20 cellular contexts compared by ENCODE assay signal in genomic region chr6:113050979-113051378, GRCh38.
DNase-seq lines count a peak whose midpoint lies in the region; TF ChIP-seq lines count a peak whose summit lies in the region.
"Had no signal": no experiment of that assay in that cellular context is flagged by ENCODE, and none has a peak within 500 bp of the region (broad histone marks: within the 10 kb centered on the region; RNA-seq: fewer than 3 reads in every experiment).

No MANE protein-coding gene starts in this region.

- peak; percentile 60 for DNase-seq in ELF-1 (ENCODE audit: low read depth, low spot score)
- DNase-seq in NCI-H146 treated with DMSO at 0.1 percent for 48 hours (lab: John Stamatoyannopoulos, UW; ENCODE audit: unreplicated experiment): peak; percentile 82
- DNase-seq in mesothelial cell of epicardium (ENCODE audit: low spot score in 2 of 2, unreplicated experiment in 2 of 2): no peak
- DNase-seq in NCI-H82 treated with DMSO at 0.1 percent for 48 hours (lab: John Stamatoyannopoulos, UW; ENCODE audit: unreplicated experiment): no peak
- no peak for DNase-seq in NCI-H2107 (lab: John Stamatoyannopoulos, UW)
- DNase-seq in globus pallidus (ENCODE audit: low spot score): no peak
- DNase-seq in D341Med (ENCODE audit: low spot score): no peak
- DNase-seq: activated B cell treated with CpG ODN at 0.5 μM for 24 hours; activated CD4-positive, alpha-beta memory T cell treated with anti-CD3 and anti-CD28 coated beads, Interleukin-2, amount 10 ng/mL, durations not matched to agents 7 days and 5 days; activated T-cell treated with anti-CD3 and anti-CD28 coated beads, Interleukin-2, amount 50 U/mL, for 4 hours; CD4-positive, CD25-positive, alpha-beta regulatory T cell; KBM-7; MV-4-11; NCI-H1930; substantia nigra had no signal

- H3K4me1 ChIP-seq in ectodermal cell (ENCODE audit: control insufficient read depth, insufficient read depth, low read length): peaks cover 25% of the 10 kb centered on the region
- H3K4me1 ChIP-seq: ascending aorta, vagina had no signal

- no peaks in the 10 kb centered on the region for H3K36me3 ChIP-seq in ectodermal cell (ENCODE audit: control insufficient read depth, insufficient read depth, low read length)
- H3K36me3 ChIP-seq: ascending aorta, vagina had no signal

- no peaks in the 10 kb centered on the region for H3K27me3 ChIP-seq in ectodermal cell (ENCODE audit: control insufficient read depth, insufficient read depth, low read length, poor library complexity, severe bottlenecking)
- H3K27me3 ChIP-seq: ascending aorta, vagina had no signal

- H3K9me3 ChIP-seq in ectodermal cell (ENCODE audit: control insufficient read depth, low read length): no peaks in the 10 kb centered on the region
- H3K9me3 ChIP-seq: ascending aorta, vagina had no signal

- TF ChIP-seq CTCF in mesothelial cell of epicardium (IDR thresholded peaks at IDR 0.05; ENCODE audit: unreplicated experiment): no peak

- H3K9me3 Mint-ChIP-seq in mesothelial cell of epicardium: peaks cover 6% of the 10 kb centered on the region
- H3K9me3 Mint-ChIP-seq: activated B cell treated with CpG ODN at 0.5 μM for 24 hours; activated CD4-positive, alpha-beta memory T cell treated with anti-CD3 and anti-CD28 coated beads, Interleukin-2, amount 10 ng/mL, durations not matched to agents 7 days and 5 days; activated naive CD4-positive, alpha-beta T cell treated with anti-CD3 and anti-CD28 coated beads, Interleukin-2, amount 50 U/mL, for 24 hours; T-helper 1 cell treated with Interleukin-12 subunit alpha and Interleukin-12 subunit beta and Interleukin-4 antibody, amounts not matched to agents 30 μg/mL and 1 μg/mL, for 36 hours had no signal

- H3K27ac ChIP-seq in ectodermal cell (ENCODE audit: insufficient read depth, low read depth, low read length, poor library complexity, severe bottlenecking): peak overlapping the region; percentile 8
- H3K27ac ChIP-seq: ascending aorta, vagina had no signal

- peaks cover 3% of the 10 kb centered on the region for H3K36me3 Mint-ChIP-seq in mesothelial cell of epicardium
- H3K36me3 Mint-ChIP-seq: activated naive CD4-positive, alpha-beta T cell treated with anti-CD3 and anti-CD28 coated beads, Interleukin-2, amount 50 U/mL, for 24 hours; CD4-positive, CD25-positive, alpha-beta regulatory T cell had no signal

- peaks cover 36% of the 10 kb centered on the region for H3K4me1 Mint-ChIP-seq in mesothelial cell of epicardium
- H3K4me1 Mint-ChIP-seq: activated B cell treated with CpG ODN at 0.5 μM for 24 hours; activated CD4-positive, alpha-beta memory T cell treated with anti-CD3 and anti-CD28 coated beads, Interleukin-2, amount 10 ng/mL, durations not matched to agents 7 days and 5 days; activated naive CD4-positive, alpha-beta T cell treated with anti-CD3 and anti-CD28 coated beads, Interleukin-2, amount 50 U/mL, for 24 hours; CD4-positive, CD25-positive, alpha-beta regulatory T cell had no signal

- H3K4me3 Mint-ChIP-seq in mesothelial cell of epicardium: no peak overlapping the region
- H3K4me3 Mint-ChIP-seq: activated B cell treated with CpG ODN at 0.5 μM for 24 hours; activated CD4-positive, alpha-beta memory T cell treated with anti-CD3 and anti-CD28 coated beads, Interleukin-2, amount 10 ng/mL, durations not matched to agents 7 days and 5 days; activated naive CD4-positive, alpha-beta T cell treated with anti-CD3 and anti-CD28 coated beads, Interleukin-2, amount 50 U/mL, for 24 hours; activated T-cell treated with anti-CD3 and anti-CD28 coated beads, Interleukin-2, amount 50 U/mL, for 4 hours; CD4-positive, CD25-positive, alpha-beta regulatory T cell; T-helper 1 cell treated with Interleukin-12 subunit alpha and Interleukin-12 subunit beta and Interleukin-4 antibody, amounts not matched to agents 30 μg/mL and 1 μg/mL, for 36 hours had no signal

- no peaks in the 10 kb centered on the region for H3K27me3 Mint-ChIP-seq in mesothelial cell of epicardium (ENCODE audit: low read depth)
- H3K27me3 Mint-ChIP-seq: activated CD4-positive, alpha-beta memory T cell treated with anti-CD3 and anti-CD28 coated beads, Interleukin-2, amount 10 ng/mL, durations not matched to agents 7 days and 5 days; activated naive CD4-positive, alpha-beta T cell treated with anti-CD3 and anti-CD28 coated beads, Interleukin-2, amount 50 U/mL, for 24 hours; CD4-positive, CD25-positive, alpha-beta regulatory T cell had no signal

- peak overlapping the region; percentile 55 for H3K27ac Mint-ChIP-seq in mesothelial cell of epicardium
- H3K27ac Mint-ChIP-seq: activated B cell treated with CpG ODN at 0.5 μM for 24 hours; activated CD4-positive, alpha-beta memory T cell treated with anti-CD3 and anti-CD28 coated beads, Interleukin-2, amount 10 ng/mL, durations not matched to agents 7 days and 5 days; activated naive CD4-positive, alpha-beta T cell treated with anti-CD3 and anti-CD28 coated beads, Interleukin-2, amount 50 U/mL, for 24 hours; CD4-positive, CD25-positive, alpha-beta regulatory T cell; T-helper 1 cell treated with Interleukin-12 subunit alpha and Interleukin-12 subunit beta and Interleukin-4 antibody, amounts not matched to agents 30 μg/mL and 1 μg/mL, for 36 hours had no signal

- WGBS in ectodermal cell, 2 experiments: 5 to 15% methylated on average over 4 to 5 of the region's 5 CpGs

- no peak overlapping the region for H3K4me3 ChIP-seq in ectodermal cell (ENCODE audit: insufficient read depth, low read depth, low read length)
- H3K4me3 ChIP-seq: ascending aorta, vagina had no signal

Comparison
In these comparisons a context has a peak if more than half of its experiments do, and no peak if none do; other contexts are left out.
1. DNase-seq: peak in ELF-1 (single experiment) and NCI-H146 treated with DMSO at 0.1 percent for 48 hours (single experiment); none in mesothelial cell of epicardium (0 of 2), NCI-H82 treated with DMSO at 0.1 percent for 48 hours (single experiment), NCI-H2107 (single experiment), globus pallidus (single experiment) and D341Med (single experiment).